Comparison of ENCODE assay signal across 33 cellular contexts in the genomic region with DNA sequence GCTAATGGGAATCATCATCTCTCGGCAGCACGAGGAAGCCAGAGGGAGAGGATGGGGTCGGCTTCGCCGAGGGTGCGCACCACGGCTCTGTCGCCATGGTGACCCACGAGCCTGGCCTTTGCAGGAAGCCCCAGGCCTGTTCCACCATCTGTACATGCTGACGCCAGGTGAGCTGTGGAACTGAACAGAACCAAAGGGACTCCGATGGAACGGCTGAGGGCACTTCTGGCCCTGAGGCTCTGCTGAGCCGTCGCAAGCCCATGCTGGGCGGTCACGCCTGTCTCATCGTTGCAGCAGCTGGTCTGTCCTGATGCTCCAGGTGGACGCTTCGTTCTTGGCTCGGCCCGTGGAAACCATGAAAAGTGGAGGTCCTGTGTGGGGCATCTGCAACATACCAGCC.
"Had no signal": no experiment of that assay in that cellular context is flagged by ENCODE, and none has a peak within 500 bp of the region (broad histone marks: within the 10 kb centered on the region; RNA-seq: fewer than 3 reads in every experiment).

No MANE protein-coding gene starts in this region.

- H3K9me3 Mint-ChIP-seq: activated B cell treated with CpG ODN at 0.5 μM for 24 hours; activated CD4-positive, alpha-beta memory T cell treated with anti-CD3 and anti-CD28 coated beads for 36 hours; activated naive CD4-positive, alpha-beta T cell treated with anti-CD3 and anti-CD28 coated beads for 36 hours; activated naive CD4-positive, alpha-beta T cell treated with anti-CD3 and anti-CD28 coated beads, Interleukin-2, amount 50 U/mL, for 72 hours; activated T-cell treated with anti-CD3 and anti-CD28 coated beads, Interleukin-2, amount 50 U/mL, for 4 hours; activated T-helper 1 cell treated with anti-CD3 and anti-CD28 coated beads, Interleukin-12 subunit alpha, Interleukin-12 subunit beta, Interleukin-2, Interleukin-4 antibody, amounts not matched to agents 30 ng/mL and 10 ng/mL and 1 ng/mL, durations not matched to agents 14 hours and 24 hours and 36 hours; T-cell had no signal

- H3K36me3 ChIP-seq: adrenal gland, Peyer's patch had no signal

- ATAC-seq: activated naive CD4-positive, alpha-beta T cell treated with anti-CD3 and anti-CD28 coated beads, Interleukin-2, amount 50 U/mL, for 72 hours; activated T-cell treated with anti-CD3 and anti-CD28 coated beads, Interleukin-2, amount 50 U/mL, for 4 hours; body of pancreas; PC-3; SK-N-SH treated with all-trans-retinoic acid at 6 μM for 48 hours; T-cell; T-helper 17 cell had no signal

- H3K9me3 ChIP-seq: adrenal gland, body of pancreas, Peyer's patch had no signal

- DNase-seq: activated B cell treated with CpG ODN at 0.5 μM for 24 hours; activated CD4-positive, alpha-beta memory T cell treated with anti-CD3 and anti-CD28 coated beads for 36 hours; activated CD4-positive, alpha-beta T cell treated with anti-CD3 and anti-CD28 coated beads for 4 hours; activated CD4-positive, alpha-beta T cell treated with anti-CD3 and anti-CD28 coated beads, Interleukin-2, amount 50 U/mL, for 1 hour; activated CD4-positive, CD25-positive, alpha-beta regulatory T cell treated with anti-CD3 and anti-CD28 coated beads, Interleukin-2, amount 50 U/mL, for 72 hours; activated CD8-positive, alpha-beta memory T cell treated with anti-CD3 and anti-CD28 coated beads, Interleukin-2, amount 50 U/mL, for 4 hours; activated gamma-delta T cell treated with Interleukin-2 at 50 U/mL for 16 hours; activated naive CD4-positive, alpha-beta T cell treated with anti-CD3 and anti-CD28 coated beads for 36 hours; activated T-cell treated with anti-CD3 and anti-CD28 coated beads for 4 hours; activated T-cell treated with anti-CD3 and anti-CD28 coated beads, Interleukin-2, amount 50 U/mL, for 4 hours; adrenal gland; body of pancreas; central memory CD4-positive, alpha-beta T cell; Karpas-422; NCI-H1105; NCI-H1417 treated with DMSO at 0.1 percent for 48 hours; NCI-H187 treated with DMSO at 0.1 percent for 48 hours; NCI-H2081; NCI-H2171 treated with DMSO at 0.1 percent for 48 hours; NCI-H2227 treated with DMSO at 0.1 percent for 48 hours; NCI-H446; NCI-H510A treated with DMSO at 0.1 percent for 48 hours; PC-3; Peyer's patch; RPMI8226; SHP77 treated with DMSO at 0.1 percent for 48 hours; T-cell; T-helper 17 cell; T-helper 9 cell had no signal

- H3K27ac ChIP-seq: adrenal gland, body of pancreas, Peyer's patch, VCaP had no signal

- H3K4me3 Mint-ChIP-seq: activated B cell treated with CpG ODN at 0.5 μM for 24 hours; activated CD4-positive, alpha-beta memory T cell treated with anti-CD3 and anti-CD28 coated beads for 36 hours; activated naive CD4-positive, alpha-beta T cell treated with anti-CD3 and anti-CD28 coated beads for 36 hours; activated T-cell treated with anti-CD3 and anti-CD28 coated beads, Interleukin-2, amount 50 U/mL, for 4 hours; activated T-helper 1 cell treated with anti-CD3 and anti-CD28 coated beads, Interleukin-12 subunit alpha, Interleukin-12 subunit beta, Interleukin-2, Interleukin-4 antibody, amounts not matched to agents 30 ng/mL and 10 ng/mL and 1 ng/mL, durations not matched to agents 14 hours and 24 hours and 36 hours; T-cell; T-helper 17 cell had no signal

- H3K27me3 ChIP-seq: adrenal gland, body of pancreas, Peyer's patch had no signal

- H3K27me3 Mint-ChIP-seq: activated B cell treated with CpG ODN at 0.5 μM for 24 hours; activated CD4-positive, alpha-beta memory T cell treated with anti-CD3 and anti-CD28 coated beads for 36 hours; T-cell; T-helper 17 cell had no signal

- H3K4me3 ChIP-seq: adrenal gland, body of pancreas, Peyer's patch had no signal

- H3K36me3 Mint-ChIP-seq: activated CD4-positive, alpha-beta memory T cell treated with anti-CD3 and anti-CD28 coated beads for 36 hours; activated naive CD4-positive, alpha-beta T cell treated with anti-CD3 and anti-CD28 coated beads, Interleukin-2, amount 50 U/mL, for 72 hours; T-cell had no signal

- H3K27ac Mint-ChIP-seq: activated B cell treated with CpG ODN at 0.5 μM for 24 hours; activated CD4-positive, alpha-beta memory T cell treated with anti-CD3 and anti-CD28 coated beads for 36 hours; activated naive CD4-positive, alpha-beta T cell treated with anti-CD3 and anti-CD28 coated beads for 36 hours; activated naive CD4-positive, alpha-beta T cell treated with anti-CD3 and anti-CD28 coated beads, Interleukin-2, amount 50 U/mL, for 72 hours; activated T-helper 1 cell treated with anti-CD3 and anti-CD28 coated beads, Interleukin-12 subunit alpha, Interleukin-12 subunit beta, Interleukin-2, Interleukin-4 antibody, amounts not matched to agents 30 ng/mL and 10 ng/mL and 1 ng/mL, durations not matched to agents 14 hours and 24 hours and 36 hours; T-cell; T-helper 17 cell had no signal
